In genomic region chr3:125075738-125076137, GRCh38 we compare ENCODE assay signal across 1 cellular context.
TF ChIP-seq lines count a peak whose summit lies in the region.

No MANE protein-coding gene starts in this region.

TF ChIP-seq in A549, 52 proteins besides CTCF, POLR2A, EP300 and RAD21 (continued from another document):
- TF ChIP-seq REST (IDR thresholded peaks at IDR 0.05) (no peak), FOSL2 (IDR thresholded peaks at IDR 0.05) (no peak), FOSL2 (CRISPR knock-in tag; IDR thresholded peaks at IDR 0.05) (no peak), CHD4 (IDR thresholded peaks at IDR 0.05; ENCODE audit: borderline replicate concordance) (no peak), KDM1A (IDR thresholded peaks at IDR 0.05; ENCODE audit: low read depth) (no peak), HOXB5 (CRISPR knock-in tag; IDR thresholded peaks at IDR 0.05) (no peak), HDAC2 (IDR thresholded peaks at IDR 0.05) (no peak)
